In genomic region chrX:122184791-122185190, GRCh38 we compare ENCODE assay signal across 8 cellular contexts.
"Had no signal": no experiment of that assay in that cellular context is flagged by ENCODE, and none has a peak within 500 bp of the region (broad histone marks: within the 10 kb centered on the region; RNA-seq: fewer than 3 reads in every experiment).

No MANE protein-coding gene starts in this region.

- H3K4me3 ChIP-seq: GM12878 had no signal

- DNase-seq: GDM1, GF-D8 had no signal

- FAIRE-seq: G401.6, GM12878, GM12891, GM12892, GM18507, GM19239 had no signal

- ATAC-seq: GM12878 had no signal
